Comparison of ENCODE assay signal across 10 cellular contexts in genomic region chr4:83581411-83582288, GRCh38. TPM values are rescaled to one million over a fixed set of nuclear protein-coding genes. Genes with fewer than 3 reads are reported as not detected.
DNase-seq lines count a peak whose midpoint lies in the region; ATAC-seq and TF ChIP-seq lines count a peak whose summit lies in the region.
"Had no signal": no experiment of that assay in that cellular context is flagged by ENCODE, and none has a peak within 500 bp of the region (broad histone marks: within the 10 kb centered on the region; RNA-seq: fewer than 3 reads in every experiment).

No MANE protein-coding gene starts in this region.

- H3K36me3 Mint-ChIP-seq in IgD-negative memory B cell, result no peaks in the 10 kb centered on the region

- no peaks in the 10 kb centered on the region for H3K9me3 Mint-ChIP-seq in IgD-negative memory B cell

- H3K27ac Mint-ChIP-seq in IgD-negative memory B cell, result peak overlapping the region; percentile 43 to 95 (median 73)

- H3K27ac ChIP-seq in lower lobe of right lung, result no peak overlapping the region
- H3K27ac ChIP-seq: breast epithelium, KMS-11 had no signal

- no peaks in the 10 kb centered on the region for H3K27me3 ChIP-seq in lower lobe of right lung (ENCODE audit: low read depth)
- H3K27me3 ChIP-seq: breast epithelium had no signal

- TF ChIP-seq CTCF in lower lobe of right lung (IDR thresholded peaks at IDR 0.05), result no peak

- peaks cover 8 to 15% (median 14%) of the 10 kb centered on the region in 3 donors for H3K4me1 Mint-ChIP-seq in IgD-negative memory B cell

- DNase-seq in lower lobe of right lung (no peak), NCI-H1092 (lab: John Stamatoyannopoulos, UW) (no peak), NCI-H524 treated with DMSO at 0.1 percent for 48 hours (lab: John Stamatoyannopoulos, UW) (no peak)
- no peak for DNase-seq in activated CD4-positive, alpha-beta T cell treated with anti-CD3 and anti-CD28 coated beads for 1 hour
- DNase-seq in activated effector memory CD4-positive, alpha-beta T cell treated with Interleukin-2 at 50 U/mL for 16 hours, result no peak

- H3K4me3 ChIP-seq in lower lobe of right lung, result no peak overlapping the region
- H3K4me3 ChIP-seq: breast epithelium had no signal

- H3K4me1 ChIP-seq in lower lobe of right lung, result peaks cover 14% of the 10 kb centered on the region
- H3K4me1 ChIP-seq: breast epithelium had no signal

- no peaks in the 10 kb centered on the region for H3K36me3 ChIP-seq in lower lobe of right lung
- H3K36me3 ChIP-seq: breast epithelium had no signal

- peak overlapping the region; percentile 25 to 80 (median 76) for H3K4me3 Mint-ChIP-seq in IgD-negative memory B cell

- intact Hi-C loops in lower lobe of right lung (cut with DNase I), result no loop called here

- peaks cover 3% of the 10 kb centered on the region for H3K27me3 Mint-ChIP-seq in IgD-negative memory B cell

- peak; percentile 64 for ATAC-seq in GM18873 (IDR thresholded peaks at IDR 0.05; ENCODE audit: low FRiP score, unreplicated experiment)
- peak; percentile 68 for ATAC-seq in HG02588 (IDR thresholded peaks at IDR 0.05; ENCODE audit: unreplicated experiment)
- peak; percentile 36 to 46 for ATAC-seq in lower lobe of right lung

- H3K9me3 ChIP-seq in lower lobe of right lung, result no peaks in the 10 kb centered on the region
- H3K9me3 ChIP-seq: breast epithelium had no signal

RNA-seq across cellular contexts. Expression of gene GPAT3, which starts 45.7 kb away (rescaled TPM):
- not detected for polyA plus RNA-seq in IgD-negative memory B cell
- total RNA-seq in lower lobe of right lung, result 5.9 TPM
